In genomic region chr3:40580494-40581091, GRCh38 we compare ENCODE assay signal across 9 cellular contexts. TPM values are rescaled to one million over a fixed set of nuclear protein-coding genes. Genes with fewer than 3 reads are reported as not detected.
DNase-seq lines count a peak whose midpoint lies in the region; ATAC-seq and TF ChIP-seq lines count a peak whose summit lies in the region.
"Had no signal": no experiment of that assay in that cellular context is flagged by ENCODE, and none has a peak within 500 bp of the region (broad histone marks: within the 10 kb centered on the region; RNA-seq: fewer than 3 reads in every experiment).

No MANE protein-coding gene starts in this region.

- H3K36me3 ChIP-seq in CD8-positive, alpha-beta memory T cell (ENCODE audit: insufficient read depth, low read length) = no peaks in the 10 kb centered on the region
- H3K36me3 ChIP-seq in MM.1S (replicated peaks; ENCODE audit: insufficient read depth, low read length) = no peaks in the 10 kb centered on the region
- H3K36me3 ChIP-seq in heart right ventricle = no peaks in the 10 kb centered on the region

- no peaks in the 10 kb centered on the region for H3K9me3 Mint-ChIP-seq in CD8-positive, alpha-beta memory T cell
- no peaks in the 10 kb centered on the region for H3K9me3 Mint-ChIP-seq in activated naive CD4-positive, alpha-beta T cell treated with anti-CD3 and anti-CD28 coated beads, Interleukin-2, amount 50 U/mL, for 72 hours
- H3K9me3 Mint-ChIP-seq: T-helper 1 cell treated with Interleukin-12 subunit alpha and Interleukin-12 subunit beta and Interleukin-4 antibody, amounts not matched to agents 30 μg/mL and 1 μg/mL, for 36 hours had no signal

- H3K9me3 ChIP-seq in CD8-positive, alpha-beta memory T cell (ENCODE audit: low read length) = no peaks in the 10 kb centered on the region
- no peaks in the 10 kb centered on the region for H3K9me3 ChIP-seq in MM.1S (replicated peaks; ENCODE audit: insufficient read depth, low read length)
- no peaks in the 10 kb centered on the region for H3K9me3 ChIP-seq in heart right ventricle

- no peaks in the 10 kb centered on the region for H3K9me2 ChIP-seq in MM.1S (replicated peaks; ENCODE audit: insufficient read depth, low read length)

- DNase-seq in CD8-positive, alpha-beta memory T cell = peak; percentile 27 to 73 (median 35)
- DNase-seq in MM.1S = peak; percentile 61
- peak; percentile 45 for DNase-seq in SKM-1 (lab: John Stamatoyannopoulos, UW; ENCODE audit: unreplicated experiment)
- peak in 1 of 2 donors; percentile 70 for DNase-seq in activated naive CD4-positive, alpha-beta T cell treated with anti-CD3 and anti-CD28 coated beads, Interleukin-2, amount 50 U/mL, for 72 hours (ENCODE audit: low spot score in 2 of 2)
- DNase-seq in heart right ventricle = peak; percentile 51 to 62
- DNase-seq in putamen (ENCODE audit: low spot score) = peak; percentile 44

- no peak overlapping the region for H3K4me2 ChIP-seq in MM.1S (ENCODE audit: low read depth, low read length)

- no peak overlapping the region for H3K4me3 ChIP-seq in CD8-positive, alpha-beta memory T cell (ENCODE audit: low read length)
- H3K4me3 ChIP-seq in MM.1S (ENCODE audit: low read length) = no peak overlapping the region
- H3K4me3 ChIP-seq in heart right ventricle = no peak overlapping the region

- POLR2A ChIA-PET in CD8-positive, alpha-beta memory T cell (lab: Charles Lee) = no interaction called here

- CTCF ChIA-PET in CD8-positive, alpha-beta memory T cell (lab: Charles Lee) = interaction anchor here (1.0 to 2.4 kb wide), 10 partner anchors 9 to 1649 kb away, joined by 3 to 18 read pairs (median 4); partner anchors contain the start of gene RPL14

- H3K27ac Mint-ChIP-seq in CD8-positive, alpha-beta memory T cell = no peak overlapping the region
- H3K27ac Mint-ChIP-seq in activated naive CD4-positive, alpha-beta T cell treated with anti-CD3 and anti-CD28 coated beads, Interleukin-2, amount 50 U/mL, for 72 hours = no peak overlapping the region
- H3K27ac Mint-ChIP-seq: T-helper 1 cell treated with Interleukin-12 subunit alpha and Interleukin-12 subunit beta and Interleukin-4 antibody, amounts not matched to agents 30 μg/mL and 1 μg/mL, for 36 hours had no signal

- no peaks in the 10 kb centered on the region for H3K79me2 ChIP-seq in MM.1S (ENCODE audit: low read length)

- ATAC-seq in GM19397 (IDR thresholded peaks at IDR 0.05; ENCODE audit: unreplicated experiment) = peak; percentile 50
- peak; percentile 76 to 77 for ATAC-seq in activated naive CD4-positive, alpha-beta T cell treated with anti-CD3 and anti-CD28 coated beads, Interleukin-2, amount 50 U/mL, for 72 hours
- peak in 7 of 8 donors; percentile 46 to 71 (median 57) for ATAC-seq in heart right ventricle
- no peak for ATAC-seq in GM21423 (IDR thresholded peaks at IDR 0.05; ENCODE audit: unreplicated experiment)

- H3K36me3 Mint-ChIP-seq in CD8-positive, alpha-beta memory T cell = no peaks in the 10 kb centered on the region
- H3K36me3 Mint-ChIP-seq in activated naive CD4-positive, alpha-beta T cell treated with anti-CD3 and anti-CD28 coated beads, Interleukin-2, amount 50 U/mL, for 72 hours = no peaks in the 10 kb centered on the region

- H3K27me3 Mint-ChIP-seq in CD8-positive, alpha-beta memory T cell = peaks cover 2 to 20% of the 10 kb centered on the region in 2 donors

- peak; percentile 98 for TF ChIP-seq CTCF in MM.1S (IDR thresholded peaks at IDR 0.05; ENCODE audit: low read length)
- TF ChIP-seq CTCF in heart right ventricle (IDR thresholded peaks at IDR 0.05) = peak; percentile 89 to 97 (median 95)

- no peak overlapping the region for H3K27ac ChIP-seq in CD8-positive, alpha-beta memory T cell (ENCODE audit: low read depth, low read length)
- H3K27ac ChIP-seq in MM.1S (ENCODE audit: low read length) (no peak overlapping the region), heart right ventricle (no peak overlapping the region)

- H2AFZ ChIP-seq in MM.1S (ENCODE audit: low read length) = no peak overlapping the region

- H3F3A ChIP-seq in MM.1S (ENCODE audit: insufficient read depth, low read length) = no peaks in the 10 kb centered on the region

- no peak overlapping the region for H3K9ac ChIP-seq in MM.1S (ENCODE audit: low read length)

- no peak overlapping the region for H3K4me3 Mint-ChIP-seq in CD8-positive, alpha-beta memory T cell
- H3K4me3 Mint-ChIP-seq: T-helper 1 cell treated with Interleukin-12 subunit alpha and Interleukin-12 subunit beta and Interleukin-4 antibody, amounts not matched to agents 30 μg/mL and 1 μg/mL, for 36 hours had no signal

- intact Hi-C loops in heart right ventricle (cut with DNase I) = loop anchor here (1.0 to 10.0 kb wide), 22 partner anchors 114 to 1302 kb away; no protein-coding TSS in a partner anchor

- no peaks in the 10 kb centered on the region for H3K4me1 Mint-ChIP-seq in CD8-positive, alpha-beta memory T cell

- peaks cover 6% of the 10 kb centered on the region for H3K27me3 ChIP-seq in CD8-positive, alpha-beta memory T cell (ENCODE audit: insufficient read depth, low read length, poor library complexity, severe bottlenecking)
- H3K27me3 ChIP-seq in MM.1S (replicated peaks; ENCODE audit: insufficient read depth, low read length) (no peaks in the 10 kb centered on the region), heart right ventricle (no peaks in the 10 kb centered on the region)

- H4K20me1 ChIP-seq in MM.1S (ENCODE audit: insufficient read depth, low read length) = no peaks in the 10 kb centered on the region

- 0 to 2% methylated on average over 2 of the region's 2 CpGs for WGBS in heart right ventricle, 2 donors

- no peaks in the 10 kb centered on the region for H3K4me1 ChIP-seq in CD8-positive, alpha-beta memory T cell (ENCODE audit: insufficient read depth, low read length)
- H3K4me1 ChIP-seq in MM.1S (ENCODE audit: low read length) (no peaks in the 10 kb centered on the region), heart right ventricle (peaks cover 0 to 29% (median 9%) of the 10 kb centered on the region in 9 donors)

RNA-seq across cellular contexts. Expression of gene ZNF621, which starts 55.8 kb away (rescaled TPM):
- 10 to 100 TPM; 20.7 to 22.5 TPM for total RNA-seq in CD8-positive, alpha-beta memory T cell
- polyA plus RNA-seq in CD8-positive, alpha-beta memory T cell = 3.2 TPM
- 10 to 100 TPM; 21.8 to 25.2 TPM for total RNA-seq in activated naive CD4-positive, alpha-beta T cell treated with anti-CD3 and anti-CD28 coated beads, Interleukin-2, amount 50 U/mL, for 72 hours
- total RNA-seq in heart right ventricle = 10 to 100 TPM in 6 of 10 donors, 1 to 10 TPM in 4; 8.9 to 14.6 (median 10.5) TPM
- 10 to 100 TPM in 1 of 2 donors, 1 to 10 TPM in 1; 5.5 to 13.7 TPM for polyA plus RNA-seq in heart right ventricle
